ENCODE assay signal across 14 cellular contexts in genomic region chr22:20565079-20565734, GRCh38. TPM values are rescaled to one million over a fixed set of nuclear protein-coding genes. Genes with fewer than 3 reads are reported as not detected.
DNase-seq lines count a peak whose midpoint lies in the region; ATAC-seq, FAIRE-seq and TF ChIP-seq lines count a peak whose summit lies in the region.
"Had no signal": no experiment of that assay in that cellular context is flagged by ENCODE, and none has a peak within 500 bp of the region (broad histone marks: within the 10 kb centered on the region; RNA-seq: fewer than 3 reads in every experiment).

No MANE protein-coding gene starts in this region.

- H2AK5ac ChIP-seq in IMR-90 (ENCODE audit: low read depth, low read length): peak overlapping the region; percentile 35; the same call in 1 of the 2 replicates
- no peak overlapping the region for H2AK5ac ChIP-seq in mesenchymal stem cell (ENCODE audit: low read length, severe bottlenecking)

- no peak overlapping the region for H2BK5ac ChIP-seq in IMR-90 (ENCODE audit: low read depth, low read length, poor library complexity, severe bottlenecking)
- H2BK5ac ChIP-seq in mesenchymal stem cell (ENCODE audit: low read depth, low read length, poor library complexity, severe bottlenecking): no peak overlapping the region

- 94% methylated on average over 2 of the region's 13 CpGs; no CpG with 5 or more reads in 1 of the 2 experiments for WGBS in IMR-90 (ENCODE audit: extremely low coverage in 2 of 2, insufficient read length in 1 of 2), 2 experiments
- WGBS in K562 (ENCODE audit: insufficient coverage, low coverage, missing lambda C conversion rate): 89% methylated on average over 13 of the region's 13 CpGs
- WGBS in mesenchymal stem cell: 93% methylated on average over 13 of the region's 13 CpGs

- TF ChIP-seq POLR2A in IMR-90 (IDR thresholded peaks at IDR 0.05; ENCODE audit: low read depth, low read length) (no peak), K562 (conservative IDR thresholded peaks at IDR 0.05) (no peak), H54 (IDR thresholded peaks at IDR 0.05; ENCODE audit: low read depth, low read length) (no peak)

- H3K9me1 ChIP-seq in IMR-90 (ENCODE audit: insufficient read depth, low read length): peaks cover 36% of the 10 kb centered on the region
- peaks cover 10% of the 10 kb centered on the region for H3K9me1 ChIP-seq in K562 (ENCODE audit: control insufficient read depth, insufficient read depth, low read length)

- no peak overlapping the region for H3K27ac Mint-ChIP-seq in Calu3 (ENCODE audit: unreplicated experiment)

- H2BK15ac ChIP-seq in IMR-90 (ENCODE audit: low read depth, low read length) (no peak overlapping the region), mesenchymal stem cell (ENCODE audit: low read depth, poor library complexity, severe bottlenecking) (no peak overlapping the region)

- ATAC-seq in IMR-90 (ENCODE audit: low read depth): no peak
- ATAC-seq in K562: no peak
- ATAC-seq in GM21447 (IDR thresholded peaks at IDR 0.05; ENCODE audit: unreplicated experiment): no peak

- no peaks in the 10 kb centered on the region for H3K27me3 ChIP-seq in ACC112 (ENCODE audit: insufficient read depth, low read length)
- H3K27me3 ChIP-seq in IMR-90 (ENCODE audit: control insufficient read depth, insufficient read depth, low read length): no peaks in the 10 kb centered on the region
- H3K27me3 ChIP-seq in K562 (ENCODE audit: control insufficient read depth in 2 of 2, insufficient read depth in 2 of 2, low read length in 2 of 2): no peaks in the 10 kb centered on the region
- H3K27me3 ChIP-seq in mesenchymal stem cell (ENCODE audit: control insufficient read depth in 1 of 2, insufficient read depth in 1 of 2, low read length in 2 of 2): no peaks in the 10 kb centered on the region
- H3K27me3 ChIP-seq: esophagus squamous epithelium, SJCRH30 had no signal

- H3K14ac ChIP-seq in IMR-90 (replicated peaks; ENCODE audit: low read depth, low read length) (no peak overlapping the region), mesenchymal stem cell (ENCODE audit: low read length in 2 of 2) (no peak overlapping the region)

- no peak overlapping the region for H3K56ac ChIP-seq in IMR-90 (ENCODE audit: extremely low read depth, insufficient read depth, low read length)

- H3K79me2 ChIP-seq in ACC112 (ENCODE audit: control insufficient read depth, insufficient read depth, low read length, unreplicated experiment): peaks cover 3% of the 10 kb centered on the region
- no peaks in the 10 kb centered on the region for H3K79me2 ChIP-seq in K562 (ENCODE audit: control insufficient read depth, insufficient read depth, low read length)

- H3K4me3 ChIP-seq in ACC112 (ENCODE audit: low read depth, low read length) (no peak overlapping the region), IMR-90 (ENCODE audit: insufficient read depth, low read depth, low read length) (no peak overlapping the region), K562 (no peak overlapping the region), mesenchymal stem cell (ENCODE audit: insufficient read depth in 1 of 2, low read depth in 1 of 2, low read length in 2 of 2) (no peak overlapping the region)
- H3K4me3 ChIP-seq: esophagus squamous epithelium, mucosa of descending colon, SJCRH30 had no signal

- no peak for TF ChIP-seq RAD21 in IMR-90 (IDR thresholded peaks at IDR 0.05; ENCODE audit: low read length)
- TF ChIP-seq RAD21 in K562 (CRISPR knock-in tag; conservative IDR thresholded peaks at IDR 0.05 in 1 of 2, IDR thresholded peaks at IDR 0.05 in 1 of 2): no peak

- peaks cover 75% of the 10 kb centered on the region for H3K36me3 Mint-ChIP-seq in Calu3 (ENCODE audit: insufficient read depth, unreplicated experiment)

- no peak overlapping the region for H4K5ac ChIP-seq in IMR-90 (ENCODE audit: low read depth, low read length)

- H3K4me1 Mint-ChIP-seq in Calu3 (ENCODE audit: low read depth, unreplicated experiment): peaks cover 51% of the 10 kb centered on the region

- DNase-seq in IMR-90: peak; percentile 84
- DNase-seq in K562 (ENCODE audit: extremely low read depth in 1 of 4, low spot score in 3 of 4): no peak
- DNase-seq in mesenchymal stem cell: peak; percentile 64
- DNase-seq in H54 (ENCODE audit: insufficient read length, low spot score): no peak
- DNase-seq in Calu3: no peak
- DNase-seq in GM20000 (ENCODE audit: low spot score): no peak
- DNase-seq: esophagus squamous epithelium; NCI-H187; NCI-H524 treated with DMSO at 0.1 percent for 48 hours; stimulated activated CD4-positive, alpha-beta T cell treated with anti-CD3 and anti-CD28 coated beads, Interleukin-2, amount 100 ng/mL, for 24 hours had no signal

- H4K91ac ChIP-seq in IMR-90 (ENCODE audit: insufficient read depth, low read depth, low read length): peak overlapping the region; percentile 0; the same call in 1 of the 2 replicates
- no peak overlapping the region for H4K91ac ChIP-seq in mesenchymal stem cell (ENCODE audit: low read length)

- CTCF ChIA-PET in IMR-90 (lab: Yijun Ruan, JAX) (interaction anchor here (0.8 to 3.2 kb wide), 5 partner anchors 10 to 28 kb away, joined by 3 to 16 read pairs (median 6); no protein-coding TSS in a partner anchor), K562 (lab: Yijun Ruan, JAX; ENCODE audit: low intra/inter-chr PET ratio) (interaction anchor here (0.6 to 2.7 kb wide), 15 partner anchors 9 to 219 kb away, joined by 3 to 24 read pairs (median 8); partner anchors contain the start of genes KLHL22 and MED15), Calu3 (lab: Charles Lee) (interaction anchor here (1.3 kb wide), 1 partner anchor 61 kb away, joined by 3 read pairs; no protein-coding TSS in a partner anchor)

- H4K8ac ChIP-seq in IMR-90 (ENCODE audit: low read depth in 2 of 2, low read length in 2 of 2) (0 out of 4 replicates have a peak overlapping the region, but pooled peaks of 1 of the 2 experiments have one; percentile 34), mesenchymal stem cell (ENCODE audit: low read length) (no peak overlapping the region)

- H3K27me3 Mint-ChIP-seq in Calu3 (ENCODE audit: unreplicated experiment): no peaks in the 10 kb centered on the region

- intact Hi-C loops in IMR-90 (cut with micrococcal nuclease): loop anchor here (5.0 kb wide), 1 partner anchor 58 kb away; the partner anchor contains the start of gene MED15
- intact Hi-C loops in K562 (cut with micrococcal nuclease): loop anchor here (2.0 kb wide), 1 partner anchor 42 kb away; no protein-coding TSS in a partner anchor
- intact Hi-C loops in Calu3 (cut with micrococcal nuclease; ENCODE audit: unreplicated experiment): loop anchor here (5.0 kb wide), 1 partner anchor 58 kb away; the partner anchor contains the start of gene MED15

- H2AK9ac ChIP-seq in IMR-90 (replicated peaks; ENCODE audit: low read depth, low read length, poor library complexity): peak overlapping the region; percentile 71

- H3K18ac ChIP-seq in IMR-90 (ENCODE audit: low read depth, low read length) (no peak overlapping the region), mesenchymal stem cell (ENCODE audit: low read depth in 1 of 2, low read length in 2 of 2) (no peak overlapping the region)

- H3K4me3 Mint-ChIP-seq in Calu3 (ENCODE audit: low read depth, unreplicated experiment): no peak overlapping the region

- no peak overlapping the region for H2AFZ ChIP-seq in ACC112 (ENCODE audit: low read length, unreplicated experiment)
- H2AFZ ChIP-seq in IMR-90 (replicated peaks; ENCODE audit: low read length, poor library complexity): no peak overlapping the region
- H2AFZ ChIP-seq in K562 (ENCODE audit: low read depth, low read length): no peak overlapping the region
- H2AFZ ChIP-seq in mesenchymal stem cell (ENCODE audit: low read depth, low read length): no peak overlapping the region

- H2BK20ac ChIP-seq in IMR-90 (ENCODE audit: low read depth, low read length): no peak overlapping the region

- H3K23ac ChIP-seq in IMR-90 (ENCODE audit: low read depth, low read length) (peak overlapping the region; percentile 51; the same call in 1 of the 2 replicates), mesenchymal stem cell (ENCODE audit: low read length in 2 of 2) (no peak overlapping the region)

- POLR2A ChIA-PET in IMR-90 (lab: Charles Lee; ENCODE audit: unreplicated experiment): no interaction called here
- POLR2A ChIA-PET in K562 (lab: Yijun Ruan, JAX): interaction anchor here (0.8 to 68.9 kb wide), 7 partner anchors 9 to 196 kb away, joined by 3 to 1693 read pairs (median 3); partner anchors contain the start of gene MED15

- H3K9ac ChIP-seq in IMR-90 (ENCODE audit: low read depth, low read length): no peak overlapping the region
- no peak overlapping the region for H3K9ac ChIP-seq in K562 (ENCODE audit: insufficient read depth in 1 of 2, low read depth in 2 of 2, low read length in 2 of 2)
- H3K9ac ChIP-seq in mesenchymal stem cell (ENCODE audit: low read length): no peak overlapping the region

- no peak overlapping the region for H2BK120ac ChIP-seq in IMR-90 (ENCODE audit: low read depth, low read length)
- no peak overlapping the region for H2BK120ac ChIP-seq in mesenchymal stem cell (ENCODE audit: low read depth, low read length)

- peaks cover 63% of the 10 kb centered on the region for H4K20me1 ChIP-seq in IMR-90 (ENCODE audit: insufficient read depth, low read length)
- peaks cover 22% of the 10 kb centered on the region for H4K20me1 ChIP-seq in K562 (replicated peaks; ENCODE audit: control insufficient read depth, insufficient read depth, low read length)

- FAIRE-seq in K562 (lab: Jason Lieb, UNC) (no peak), H54 (lab: Jason Lieb, UNC) (no peak)

- H3K4me1 ChIP-seq in ACC112 (ENCODE audit: control insufficient read depth, insufficient read depth, low read length, unreplicated experiment) (peaks cover 41% of the 10 kb centered on the region), IMR-90 (ENCODE audit: control insufficient read depth, insufficient read depth, low read length) (peaks cover 40% of the 10 kb centered on the region), K562 (replicated peaks in 1 of 2; ENCODE audit: control insufficient read depth in 2 of 2, insufficient read depth in 2 of 2, low read length in 2 of 2) (peaks cover 2 to 11% of the 10 kb centered on the region in 2 experiments; a peak in 3 of 5 replicates), mesenchymal stem cell (ENCODE audit: control insufficient read depth, insufficient read depth, low read depth, low read length) (peaks cover 51% of the 10 kb centered on the region)

- no peak for TF ChIP-seq EP300 in K562 (IDR thresholded peaks at IDR 0.05; ENCODE audit: low read length)

- peaks cover 29 to 88% of the 10 kb centered on the region in 2 experiments for H3K79me1 ChIP-seq in IMR-90 (ENCODE audit: low read depth in 1 of 2, low read length in 2 of 2)
- peaks cover 13% of the 10 kb centered on the region for H3K79me1 ChIP-seq in mesenchymal stem cell (replicated peaks; ENCODE audit: low read length, poor library complexity, severe bottlenecking)

- peak overlapping the region; percentile 34 for H3K27ac ChIP-seq in ACC112 (ENCODE audit: low read depth, low read length)
- H3K27ac ChIP-seq in IMR-90 (ENCODE audit: insufficient read depth, low read length): peak overlapping the region; percentile 2; the same call in 1 of the 2 replicates
- H3K27ac ChIP-seq in K562 (ENCODE audit: extremely low read depth, low read depth, low read length): no peak overlapping the region; the same call in 2 of the 3 replicates
- no peak overlapping the region for H3K27ac ChIP-seq in mesenchymal stem cell (ENCODE audit: low read length, poor library complexity, severe bottlenecking)
- H3K27ac ChIP-seq: SJCRH30 had no signal

- H3K4ac ChIP-seq in IMR-90 (ENCODE audit: low read depth, low read length): no peak overlapping the region
- H3K4ac ChIP-seq in mesenchymal stem cell (ENCODE audit: low read depth in 1 of 2, low read length in 2 of 2): no peak overlapping the region

- H3K4me2 ChIP-seq in IMR-90 (ENCODE audit: low read depth, low read length): no peak overlapping the region
- no peak overlapping the region for H3K4me2 ChIP-seq in K562 (ENCODE audit: insufficient read depth, low read length)
- H3K4me2 ChIP-seq in mesenchymal stem cell (ENCODE audit: low read length, poor library complexity, severe bottlenecking): no peak overlapping the region

- dilution Hi-C loops in IMR-90 (cut with HindIII; ENCODE audit: low sequenced_read_pairs, unreplicated experiment): no loop called here

- TF ChIP-seq CTCF in IMR-90 (conservative IDR thresholded peaks at IDR 0.05; ENCODE audit: low read depth, low read length) (no peak), K562 (IDR thresholded peaks at IDR 0.05 in 2 of 3, conservative IDR thresholded peaks at IDR 0.05 in 1 of 3; ENCODE audit: insufficient read depth in 2 of 3, low read depth in 1 of 3, low read length in 3 of 3) (no peak), Calu3 (IDR thresholded peaks at IDR 0.05; ENCODE audit: unreplicated experiment) (no peak), GM20000 (IDR thresholded peaks at IDR 0.05; ENCODE audit: extremely low read depth, missing control alignments) (no peak)

- no peak overlapping the region for H2BK12ac ChIP-seq in mesenchymal stem cell (ENCODE audit: low read length in 2 of 2)

- BruUV-seq in IMR-90 (replicated peaks; lab: Mats Ljungman, UMichigan): no TSS peak
- BruUV-seq in K562 (replicated peaks; lab: Mats Ljungman, UMichigan): no TSS peak
- BruUV-seq in Calu3 (replicated peaks; lab: Mats Ljungman, UMichigan): no TSS peak

- H3K36me3 ChIP-seq in ACC112 (ENCODE audit: insufficient read depth, low read length): no peaks in the 10 kb centered on the region; the same call in 1 of the 2 replicates
- peaks cover 52% of the 10 kb centered on the region for H3K36me3 ChIP-seq in IMR-90 (ENCODE audit: control insufficient read depth, insufficient read depth, low read length)
- peaks cover 92% of the 10 kb centered on the region for H3K36me3 ChIP-seq in K562 (ENCODE audit: control insufficient read depth, insufficient read depth, low read length)
- peaks cover 60 to 78% of the 10 kb centered on the region in 2 experiments for H3K36me3 ChIP-seq in mesenchymal stem cell (ENCODE audit: control insufficient read depth in 1 of 2, insufficient read depth in 2 of 2, low read depth in 1 of 2, low read length in 2 of 2)

- H3K9me3 ChIP-seq in IMR-90 (ENCODE audit: control insufficient read depth, insufficient read depth, low read length) (no peaks in the 10 kb centered on the region), K562 (replicated peaks; ENCODE audit: control insufficient read depth, insufficient read depth, low read depth, low read length) (no peaks in the 10 kb centered on the region), mesenchymal stem cell (ENCODE audit: control insufficient read depth, low read length) (no peaks in the 10 kb centered on the region)
- H3K9me3 ChIP-seq: esophagus squamous epithelium, mucosa of descending colon, SJCRH30 had no signal

- in situ Hi-C loops in IMR-90 (cut with MboI; ENCODE audit: low sequenced_read_pairs): no loop called here
- in situ Hi-C loops in K562 (cut with MboI): no loop called here

- H3K9me3 Mint-ChIP-seq in Calu3 (ENCODE audit: low read depth, unreplicated experiment): no peaks in the 10 kb centered on the region

RNA-seq across cellular contexts. Expression of gene MED15, which starts 57.8 kb away (rescaled TPM):
- total RNA-seq in IMR-90 (2012; rRNA removed): 19.0 and 22.8 TPM in 2 replicates
- polyA plus RNA-seq in IMR-90 (2012; rRNA removed): 68.8 and 71.5 TPM in 2 replicates
- 43.1 and 81.0 TPM in 2 replicates for polyA plus RNA-seq in IMR-90 (2012; cell fraction: cytosol; rRNA removed)
- polyA plus RNA-seq in IMR-90 (2012; cell fraction: nucleus; rRNA removed; ENCODE audit: low replicate concordance): 269 and 514 TPM in 2 replicates
- total RNA-seq in K562 (2011; cell fraction: chromatin; rRNA removed; ENCODE audit: low replicate concordance): 482 and 971 TPM in 2 replicates
- total RNA-seq in K562 (2011; cell fraction: nucleolus; rRNA removed): 663 TPM in 2 replicates
- total RNA-seq in K562 (2011; cell fraction: nucleoplasm; rRNA removed): 469 and 476 TPM in 2 replicates
- 72.6 and 103 TPM in 2 replicates for total RNA-seq in K562 (2014; rRNA removed)
- total RNA-seq in K562 (2014; rRNA removed; fragmentation: Illumina TruSeq; extraction: Trizol): 26.1 and 26.4 TPM in 2 replicates
- 59.2 and 60.1 TPM in 2 replicates for total RNA-seq in K562 (2015; rRNA removed; fragmentation: Illumina TruSeq; extraction: Trizol)
- total RNA-seq in K562 (2021): 264 and 271 TPM in 2 replicates
- 40.4 and 111 TPM in 2 replicates for polyA plus RNA-seq in K562 (2011; rRNA removed)
- 75.5 and 117 TPM in 2 replicates for polyA plus RNA-seq in K562 (2011; cell fraction: cytosol; rRNA removed)
- 369 and 471 TPM in 2 replicates for polyA plus RNA-seq in K562 (2011; cell fraction: nucleus; rRNA removed)
- 148 and 229 TPM in 2 replicates for polyA plus RNA-seq in K562 (2012)
- polyA plus RNA-seq in K562 (2014; fragmentation: Illumina TruSeq; extraction: Trizol): 76.0 and 122 TPM in 2 replicates
- 1 to 10 TPM; 4.0 to 5.2 TPM for polyA plus RNA-seq in K562 (2014; fragmentation: Nextera tagmentation; extraction: Ambion mirVana)
- polyA plus RNA-seq in K562 (2014; rRNA removed): 102 and 130 TPM in 2 replicates
- polyA minus RNA-seq in K562 (2011; rRNA and poly(A)+ RNA removed): 98.8 and 108 TPM in 2 replicates
- 188 and 326 TPM in 2 replicates for polyA minus RNA-seq in K562 (2011; cell fraction: cytosol; rRNA and poly(A)+ RNA removed)
- polyA minus RNA-seq in K562 (2011; cell fraction: nucleus; rRNA and poly(A)+ RNA removed): 310 and 409 TPM in 2 replicates
- polyA plus RNA-seq in mesenchymal stem cell (2013, experiment 1 of 2): 63.2 TPM
- 60.2 TPM for polyA plus RNA-seq in mesenchymal stem cell (2013, experiment 2 of 2)
- total RNA-seq in Calu3 (2022): 137 and 144 TPM in 2 replicates

Comparison
In these comparisons a context has a peak if more than half of its experiments do, and no peak if none do; other contexts are left out.
1. H3K27ac ChIP-seq: peak in ACC112 (single experiment) and IMR-90 (single experiment); none in K562 (single experiment) and mesenchymal stem cell (single experiment).
2. DNase-seq: peak in IMR-90 (single experiment) and mesenchymal stem cell (single experiment); none in K562 (0 of 4), H54 (single experiment), Calu3 (single experiment) and GM20000 (single experiment).